22 cellular contexts compared by ENCODE assay signal in the genomic region with DNA sequence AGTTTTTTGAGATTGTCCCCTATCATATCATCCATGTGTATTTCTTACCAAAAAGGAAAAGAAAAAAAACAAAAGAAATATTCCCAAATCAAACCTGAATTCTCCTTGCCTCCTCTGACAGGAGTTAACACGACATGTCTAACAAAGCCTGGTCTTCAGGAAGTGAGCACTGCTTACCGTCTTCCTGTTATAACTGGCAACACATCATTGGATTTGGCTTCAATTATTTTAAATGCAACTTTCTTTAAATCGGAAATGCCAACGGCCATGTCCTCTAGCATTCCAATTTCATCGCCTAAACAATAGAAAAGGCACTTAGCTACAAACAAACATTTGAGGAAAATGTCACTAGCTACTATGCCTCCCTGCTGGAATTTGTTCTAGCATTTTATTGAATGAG.
"Had no signal": no experiment of that assay in that cellular context is flagged by ENCODE, and none has a peak within 500 bp of the region (broad histone marks: within the 10 kb centered on the region; RNA-seq: fewer than 3 reads in every experiment).

No MANE protein-coding gene starts in this region.

- ATAC-seq: body of pancreas; gastrocnemius medialis; left ventricle myocardium superior; naive thymus-derived CD4-positive, alpha-beta T cell; psoas muscle; right lobe of liver; T-cell had no signal

- DNase-seq: activated B cell treated with CpG ODN at 0.5 μM for 24 hours; activated CD8-positive, alpha-beta memory T cell treated with anti-CD3 and anti-CD28 coated beads for 24 hours; activated naive CD4-positive, alpha-beta T cell; body of pancreas; caudate nucleus; endodermal cell; gastrocnemius medialis; heart right ventricle; kidney glomerular epithelial cell; left ventricle myocardium superior; mesenchymal stem cell; naive thymus-derived CD4-positive, alpha-beta T cell; psoas muscle; right lobe of liver; small intestine; stimulated activated CD4-positive, alpha-beta T cell treated with anti-CD3 and anti-CD28 coated beads, Interleukin-15, amount 100 ng/mL, for 24 hours; stimulated activated CD4-positive, alpha-beta T cell treated with anti-CD3 and anti-CD28 coated beads, Interleukin-4, amount 100 ng/mL, for 1 hour; stomach; T-cell; upper lobe of left lung had no signal

- H3K27ac Mint-ChIP-seq: activated B cell treated with CpG ODN at 0.5 μM for 24 hours; activated T-helper 1 cell treated with anti-CD3 and anti-CD28 coated beads, Interleukin-12 subunit alpha, Interleukin-12 subunit beta, Interleukin-2, Interleukin-4 antibody, amounts not matched to agents 30 ng/mL and 10 ng/mL and 1 ng/mL, durations not matched to agents 14 hours and 24 hours and 36 hours; endodermal cell; neural progenitor cell had no signal

- H3K36me3 Mint-ChIP-seq: neural progenitor cell had no signal

- H3K4me1 Mint-ChIP-seq: activated B cell treated with CpG ODN at 0.5 μM for 24 hours, neural progenitor cell had no signal

- H3K4me3 ChIP-seq: body of pancreas, gastrocnemius medialis, heart right ventricle, neural progenitor cell, psoas muscle, right lobe of liver, stomach, upper lobe of left lung had no signal

- H3K9me3 Mint-ChIP-seq: activated B cell treated with CpG ODN at 0.5 μM for 24 hours; activated T-helper 1 cell treated with anti-CD3 and anti-CD28 coated beads, Interleukin-12 subunit alpha, Interleukin-12 subunit beta, Interleukin-2, Interleukin-4 antibody, amounts not matched to agents 30 ng/mL and 10 ng/mL and 1 ng/mL, durations not matched to agents 14 hours and 24 hours and 36 hours; T-cell had no signal

- H3K27me3 Mint-ChIP-seq: activated B cell treated with CpG ODN at 0.5 μM for 24 hours; naive thymus-derived CD4-positive, alpha-beta T cell; T-cell had no signal

- H3K4me3 Mint-ChIP-seq: activated B cell treated with CpG ODN at 0.5 μM for 24 hours; activated T-helper 1 cell treated with anti-CD3 and anti-CD28 coated beads, Interleukin-12 subunit alpha, Interleukin-12 subunit beta, Interleukin-2, Interleukin-4 antibody, amounts not matched to agents 30 ng/mL and 10 ng/mL and 1 ng/mL, durations not matched to agents 14 hours and 24 hours and 36 hours; endodermal cell; naive thymus-derived CD4-positive, alpha-beta T cell; neural progenitor cell; T-cell had no signal
